Comparison of ENCODE assay signal across 1 cellular context in genomic region chr15:94028809-94029208, GRCh38.
TF ChIP-seq lines count a peak whose summit lies in the region.

No MANE protein-coding gene starts in this region.

TF ChIP-seq in HCT116, 20 proteins besides CTCF, POLR2A, EP300 and RAD21:
- TF ChIP-seq ATF3 (IDR thresholded peaks at IDR 0.05) (no peak), SRF (IDR thresholded peaks at IDR 0.05; ENCODE audit: low read depth) (no peak), YY1 (IDR thresholded peaks at IDR 0.05; ENCODE audit: extremely low read depth, insufficient replicate concordance, low read depth, low read length) (no peak), FOSL1 (IDR thresholded peaks at IDR 0.05; ENCODE audit: low read depth) (no peak), ZNF274 (IDR thresholded peaks at IDR 0.05; ENCODE audit: low read depth, low read length) (no peak)
